Comparison of ENCODE assay signal across 24 cellular contexts in the genomic region with DNA sequence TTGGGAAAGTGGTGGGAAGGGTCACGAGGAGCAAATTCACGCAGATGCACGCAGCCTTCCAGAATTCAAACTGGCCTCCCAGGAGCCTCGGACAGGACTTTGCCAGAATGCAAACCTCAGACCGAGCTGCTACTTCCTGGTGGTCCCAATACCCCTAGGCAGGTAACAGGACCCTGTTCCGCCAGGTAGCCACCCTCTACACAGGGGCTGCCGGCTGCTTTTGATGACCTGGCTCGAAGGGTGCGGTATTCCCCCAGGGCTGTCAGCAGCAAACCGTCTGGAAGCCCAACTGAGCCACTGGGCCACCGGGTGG.
DNase-seq lines count a peak whose midpoint lies in the region; ATAC-seq, FAIRE-seq and TF ChIP-seq lines count a peak whose summit lies in the region.
"Had no signal": no experiment of that assay in that cellular context is flagged by ENCODE, and none has a peak within 500 bp of the region (broad histone marks: within the 10 kb centered on the region; RNA-seq: fewer than 3 reads in every experiment).

No MANE protein-coding gene starts in this region.

- peaks cover 1% of the 10 kb centered on the region for H3K36me3 Mint-ChIP-seq in chondrocyte (ENCODE audit: low read depth)
- no peaks in the 10 kb centered on the region for H3K36me3 Mint-ChIP-seq in activated T-helper 2 cell treated with anti-CD3 and anti-CD28 coated beads, Interferon-gamma antibody, Interleukin-2, Interleukin-4, amounts not matched to agents 10 μg/mL and 5 μg/mL and 100 μg/mL, durations not matched to agents 14 hours and 24 hours and 36 hours (ENCODE audit: low read depth)
- H3K36me3 Mint-ChIP-seq: CD14-positive monocyte had no signal

- 70% methylated on average over 4 of the region's 11 CpGs for whole genome bisulfite sequencing in HepG2 (ENCODE audit: low lambda C conversion rate)
- no CpG with 5 or more reads among the region's 11 CpGs for WGBS in right lobe of liver (ENCODE audit: insufficient coverage, low coverage, low lambda C conversion rate, missing lambda C conversion rate)
- 87% methylated on average over 11 of the region's 11 CpGs for WGBS in mesenchymal stem cell
- 70 to 81% methylated on average over 6 to 11 of the region's 11 CpGs for WGBS in lower leg skin, 2 donors

- in situ Hi-C loops in HepG2 (cut with HindIII; ENCODE audit: extremely low pct_ligation_motif_present, low pct_unique_long_range_greater_than_20kb), result no loop called here

- H2AFZ ChIP-seq in HepG2 (ENCODE audit: low read length) (no peak overlapping the region), mesenchymal stem cell (ENCODE audit: low read depth, low read length) (no peak overlapping the region)

- H2BK12ac ChIP-seq in mesenchymal stem cell (ENCODE audit: low read length in 2 of 2), result no peak overlapping the region

- TF ChIP-seq CTCF in HepG2 (CRISPR knock-in tag; IDR thresholded peaks at IDR 0.05), result no peak
- TF ChIP-seq CTCF in right lobe of liver (IDR thresholded peaks at IDR 0.05), result no peak
- no peak for TF ChIP-seq CTCF in chondrocyte (IDR thresholded peaks at IDR 0.05)
- TF ChIP-seq CTCF in lower leg skin (IDR thresholded peaks at IDR 0.05), result no peak

- DNase-seq in HepG2 (ENCODE audit: low spot score), result no peak
- DNase-seq in right lobe of liver, result no peak
- DNase-seq in chondrocyte (ENCODE audit: low spot score), result no peak
- DNase-seq in mesenchymal stem cell, result no peak
- DNase-seq in lower leg skin (ENCODE audit: low spot score in 2 of 2), result no peak
- DNase-seq in head of caudate nucleus, result no peak
- DNase-seq in activated T-helper 2 cell treated with anti-CD3 and anti-CD28 coated beads, Interferon-gamma antibody, Interleukin-2, Interleukin-4, amounts not matched to agents 10 μg/mL and 5 μg/mL and 100 μg/mL, durations not matched to agents 14 hours and 24 hours and 36 hours (ENCODE audit: low spot score), result no peak
- DNase-seq: AML-193, Calu3, DMS153, DND-41, Karpas-422, NCI-H1092, NCI-H1417 treated with DMSO at 0.1 percent for 48 hours, NCI-H1694 treated with DMSO at 0.1 percent for 48 hours, NCI-H2081, NCI-H2227 treated with DMSO at 0.1 percent for 48 hours, NCI-H510A, NCI-H69, SK-N-SH had no signal

- no peaks in the 10 kb centered on the region for H3K27me3 Mint-ChIP-seq in chondrocyte (ENCODE audit: low read depth)
- no peaks in the 10 kb centered on the region for H3K27me3 Mint-ChIP-seq in activated T-helper 2 cell treated with anti-CD3 and anti-CD28 coated beads, Interferon-gamma antibody, Interleukin-2, Interleukin-4, amounts not matched to agents 10 μg/mL and 5 μg/mL and 100 μg/mL, durations not matched to agents 14 hours and 24 hours and 36 hours (ENCODE audit: low read depth)

- H4K20me1 ChIP-seq in HepG2 (ENCODE audit: insufficient read depth, low read length), result no peaks in the 10 kb centered on the region

- no peaks in the 10 kb centered on the region; a peak in 1 of 5 replicates for H3K27me3 ChIP-seq in HepG2 (ENCODE audit: control insufficient read depth in 1 of 2, insufficient read depth in 2 of 2, low read length in 2 of 2)
- no peaks in the 10 kb centered on the region for H3K27me3 ChIP-seq in right lobe of liver
- peaks cover 0 to 68% of the 10 kb centered on the region in 2 experiments for H3K27me3 ChIP-seq in mesenchymal stem cell (ENCODE audit: control insufficient read depth in 1 of 2, insufficient read depth in 1 of 2, low read length in 2 of 2)

- H3K23ac ChIP-seq in mesenchymal stem cell (ENCODE audit: low read length in 2 of 2), result no peak overlapping the region

- peak overlapping the region; percentile 41 for H2AK5ac ChIP-seq in mesenchymal stem cell (ENCODE audit: low read length, severe bottlenecking)

- FAIRE-seq in HepG2 (lab: Jason Lieb, UNC), result no peak
- FAIRE-seq: A549, H54 had no signal

- CTCF ChIA-PET in HepG2 (lab: Yijun Ruan, JAX; ENCODE audit: low intra/inter-chr PET ratio, low total read pairs), result no interaction called here

- TF ChIP-seq EP300 in HepG2 (IDR thresholded peaks at IDR 0.05; ENCODE audit: low read depth in 2 of 2, low read length in 2 of 2) (no peak), HepG2 (CRISPR knock-in tag; IDR thresholded peaks at IDR 0.05; ENCODE audit: borderline replicate concordance) (no peak)

- no peak for TF ChIP-seq RAD21 in HepG2 (CRISPR knock-in tag; IDR thresholded peaks at IDR 0.05)

- H3K4me3 Mint-ChIP-seq in chondrocyte (ENCODE audit: unreplicated experiment), result no peak overlapping the region
- no peak overlapping the region for H3K4me3 Mint-ChIP-seq in activated T-helper 2 cell treated with anti-CD3 and anti-CD28 coated beads, Interferon-gamma antibody, Interleukin-2, Interleukin-4, amounts not matched to agents 10 μg/mL and 5 μg/mL and 100 μg/mL, durations not matched to agents 14 hours and 24 hours and 36 hours (ENCODE audit: low read depth)
- H3K4me3 Mint-ChIP-seq: CD14-positive monocyte had no signal

- H3K36me3 ChIP-seq in HepG2 (replicated peaks in 1 of 2; ENCODE audit: control insufficient read depth in 1 of 2, insufficient read depth in 2 of 2, low read length in 2 of 2), result no peaks in the 10 kb centered on the region
- no peaks in the 10 kb centered on the region for H3K36me3 ChIP-seq in right lobe of liver
- peaks cover 0 to 20% of the 10 kb centered on the region in 2 experiments for H3K36me3 ChIP-seq in mesenchymal stem cell (ENCODE audit: control insufficient read depth in 1 of 2, insufficient read depth in 2 of 2, low read depth in 1 of 2, low read length in 2 of 2)

- no peak overlapping the region for H4K8ac ChIP-seq in mesenchymal stem cell (ENCODE audit: low read length)

- no peaks in the 10 kb centered on the region for H3K9me3 ChIP-seq in HepG2 (ENCODE audit: low read length)
- H3K9me3 ChIP-seq in right lobe of liver, result no peaks in the 10 kb centered on the region
- no peaks in the 10 kb centered on the region for H3K9me3 ChIP-seq in mesenchymal stem cell (ENCODE audit: control insufficient read depth, low read length)
- H3K9me3 ChIP-seq: A549, SK-N-SH had no signal

- H3K14ac ChIP-seq in mesenchymal stem cell (ENCODE audit: low read length in 2 of 2), result no peak overlapping the region

- no peaks in the 10 kb centered on the region for H3K9me3 Mint-ChIP-seq in chondrocyte (ENCODE audit: low read depth)
- H3K9me3 Mint-ChIP-seq in activated T-helper 2 cell treated with anti-CD3 and anti-CD28 coated beads, Interferon-gamma antibody, Interleukin-2, Interleukin-4, amounts not matched to agents 10 μg/mL and 5 μg/mL and 100 μg/mL, durations not matched to agents 14 hours and 24 hours and 36 hours, result no peaks in the 10 kb centered on the region
- H3K9me3 Mint-ChIP-seq: CD14-positive monocyte had no signal

- H2BK120ac ChIP-seq in mesenchymal stem cell (ENCODE audit: low read depth, low read length), result no peak overlapping the region

- H3K18ac ChIP-seq in mesenchymal stem cell (ENCODE audit: low read depth in 1 of 2, low read length in 2 of 2), result no peak overlapping the region

- 0 out of 2 replicates have a peak overlapping the region, but pooled peaks have one; percentile 23 for H3K4me2 ChIP-seq in HepG2 (ENCODE audit: low read depth, low read length)
- H3K4me2 ChIP-seq in mesenchymal stem cell (ENCODE audit: low read length, poor library complexity, severe bottlenecking), result peak overlapping the region; percentile 40
- H3K4me2 ChIP-seq: A549, SK-N-SH had no signal

- BruUV-seq in HepG2 (replicated peaks; lab: Mats Ljungman, UMichigan), result no TSS peak

- H2BK5ac ChIP-seq in mesenchymal stem cell (ENCODE audit: low read depth, low read length, poor library complexity, severe bottlenecking), result peak overlapping the region; percentile 10

- H3K79me2 ChIP-seq in HepG2 (ENCODE audit: insufficient read depth, low read length), result no peaks in the 10 kb centered on the region

- peak overlapping the region; percentile 88 for H3K27ac Mint-ChIP-seq in chondrocyte (ENCODE audit: unreplicated experiment)
- H3K27ac Mint-ChIP-seq in activated T-helper 2 cell treated with anti-CD3 and anti-CD28 coated beads, Interferon-gamma antibody, Interleukin-2, Interleukin-4, amounts not matched to agents 10 μg/mL and 5 μg/mL and 100 μg/mL, durations not matched to agents 14 hours and 24 hours and 36 hours, result no peak overlapping the region

- H3K4me3 ChIP-seq in HepG2 (replicated peaks in 1 of 3; ENCODE audit: insufficient read depth in 1 of 3, low read depth in 2 of 3, low read length in 3 of 3), result no peak overlapping the region
- no peak overlapping the region for H3K4me3 ChIP-seq in right lobe of liver
- H3K4me3 ChIP-seq in mesenchymal stem cell (ENCODE audit: insufficient read depth in 1 of 2, low read depth in 1 of 2, low read length in 2 of 2), result no peak overlapping the region
- no peak overlapping the region for H3K4me3 ChIP-seq in lower leg skin (ENCODE audit: low read depth, poor library complexity, severe bottlenecking)
- H3K4me3 ChIP-seq: A549 had no signal

- ATAC-seq in HepG2 (no peak), right lobe of liver (no peak)
- ATAC-seq: A549, Panc1 had no signal

- H3K79me1 ChIP-seq in mesenchymal stem cell (replicated peaks; ENCODE audit: low read length, poor library complexity, severe bottlenecking), result no peaks in the 10 kb centered on the region

- POLR2A ChIA-PET in HepG2 (lab: Yijun Ruan, JAX), result no interaction called here

- intact Hi-C loops in HepG2 (cut with micrococcal nuclease; ENCODE audit: unreplicated experiment) (no loop called here), right lobe of liver (cut with DNase I) (no loop called here), lower leg skin (cut with DNase I; ENCODE audit: low total_unique reads) (no loop called here), head of caudate nucleus (cut with DNase I) (no loop called here)
- intact Hi-C loops in activated T-helper 2 cell treated with anti-CD3 and anti-CD28 coated beads, Interferon-gamma antibody, Interleukin-2, Interleukin-4, amounts not matched to agents 10 μg/mL and 5 μg/mL and 100 μg/mL, durations not matched to agents 14 hours and 24 hours and 36 hours (cut with micrococcal nuclease), result no loop called here

- peaks cover 32% of the 10 kb centered on the region for H3K4me1 Mint-ChIP-seq in chondrocyte (ENCODE audit: low read depth)
- no peaks in the 10 kb centered on the region for H3K4me1 Mint-ChIP-seq in activated T-helper 2 cell treated with anti-CD3 and anti-CD28 coated beads, Interferon-gamma antibody, Interleukin-2, Interleukin-4, amounts not matched to agents 10 μg/mL and 5 μg/mL and 100 μg/mL, durations not matched to agents 14 hours and 24 hours and 36 hours (ENCODE audit: low read depth)
- H3K4me1 Mint-ChIP-seq: CD14-positive monocyte had no signal

- no peak overlapping the region for H2BK15ac ChIP-seq in mesenchymal stem cell (ENCODE audit: low read depth, poor library complexity, severe bottlenecking)

- TF ChIP-seq POLR2A in HepG2 (IDR thresholded peaks at IDR 0.05; ENCODE audit: insufficient read depth in 1 of 2, low read depth in 2 of 2, low read length in 2 of 2) (no peak), right lobe of liver (IDR thresholded peaks at IDR 0.05) (no peak), lower leg skin (IDR thresholded peaks at IDR 0.05) (no peak)

- H3K27ac ChIP-seq in HepG2 (ENCODE audit: extremely low read length, insufficient read depth, low read length) (no peak overlapping the region), right lobe of liver (no peak overlapping the region), mesenchymal stem cell (ENCODE audit: low read length, poor library complexity, severe bottlenecking) (peak overlapping the region; percentile 89)
- H3K27ac ChIP-seq: A549 had no signal

- no peak overlapping the region for H3K9ac ChIP-seq in HepG2 (ENCODE audit: insufficient read depth, low read depth, low read length)
- H3K9ac ChIP-seq in mesenchymal stem cell (ENCODE audit: low read length), result no peak overlapping the region
- H3K9ac ChIP-seq: SK-N-SH had no signal

- H3K4ac ChIP-seq in mesenchymal stem cell (ENCODE audit: low read depth in 1 of 2, low read length in 2 of 2), result no peak overlapping the region

- no peak overlapping the region for H4K91ac ChIP-seq in mesenchymal stem cell (ENCODE audit: low read length)

- H3K4me1 ChIP-seq in HepG2 (ENCODE audit: insufficient read depth, low read length) (peaks cover 6% of the 10 kb centered on the region; the same call in 1 of the 2 replicates), right lobe of liver (no peaks in the 10 kb centered on the region), mesenchymal stem cell (ENCODE audit: control insufficient read depth, insufficient read depth, low read depth, low read length) (peaks cover 38% of the 10 kb centered on the region)
- H3K4me1 ChIP-seq: A549 had no signal
